10 cellular contexts compared by ENCODE assay signal in the genomic region with DNA sequence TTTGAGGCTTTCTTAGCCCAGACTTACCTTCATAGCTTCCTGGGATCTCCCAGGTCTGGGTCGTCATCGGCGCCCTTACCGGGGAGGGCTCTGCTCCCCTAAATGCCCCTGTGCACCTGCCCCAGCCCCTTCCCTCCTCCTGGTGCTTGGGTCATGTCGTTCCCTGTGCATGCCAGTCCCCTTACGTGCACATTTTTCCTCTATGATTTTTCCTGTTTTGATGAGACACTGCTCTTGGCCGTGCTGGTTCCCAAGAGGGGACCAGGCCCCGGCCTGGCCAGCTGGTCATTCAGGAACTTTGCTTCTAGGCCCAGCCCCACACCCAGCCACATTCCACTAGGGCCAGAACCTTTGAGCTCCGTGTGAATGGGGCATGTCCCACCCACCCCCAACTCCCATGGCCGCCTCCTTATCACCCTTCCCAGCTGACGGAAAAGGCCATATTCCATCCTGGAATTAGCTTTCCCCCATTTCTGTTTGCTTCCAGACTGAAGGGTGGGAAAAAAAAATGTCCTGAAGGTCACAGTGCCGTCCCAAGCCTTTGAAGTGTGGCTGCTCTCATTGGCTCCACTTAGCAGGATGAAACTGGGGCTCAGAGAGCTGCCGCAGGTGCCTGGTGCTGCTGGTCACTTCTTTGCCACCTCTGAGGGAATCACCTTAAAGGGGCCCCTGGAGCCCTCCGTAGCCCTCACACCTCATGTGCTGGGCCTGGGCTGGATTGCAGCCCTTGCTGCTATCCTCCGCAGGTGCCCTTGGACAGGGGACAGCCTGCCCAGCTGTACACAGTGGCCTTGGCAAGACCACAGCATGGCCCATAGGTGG. TPM values are rescaled to one million over a fixed set of nuclear protein-coding genes. Genes with fewer than 3 reads are reported as not detected.
DNase-seq lines count a peak whose midpoint lies in the region; TF ChIP-seq lines count a peak whose summit lies in the region.
"Had no signal": no experiment of that assay in that cellular context is flagged by ENCODE, and none has a peak within 500 bp of the region (broad histone marks: within the 10 kb centered on the region; RNA-seq: fewer than 3 reads in every experiment).

No MANE protein-coding gene starts in this region.

- DNase-seq in dorsolateral prefrontal cortex (no peak), tibial artery (peak; percentile 86 to 91), middle frontal gyrus (ENCODE audit: extremely low spot score, low spot score) (no peak), DMS79 treated with DMSO at 0.1 percent for 48 hours (lab: John Stamatoyannopoulos, UW) (no peak), cortex of kidney (lab: John Stamatoyannopoulos, UW) (no peak), HEK293T (ENCODE audit: extremely low spot score) (no peak)
- DNase-seq: nucleus accumbens had no signal

- H3K27me3 Mint-ChIP-seq in IgD-negative memory B cell, result no peaks in the 10 kb centered on the region

- intact Hi-C loops in dorsolateral prefrontal cortex (cut with DNase I), result no loop called here
- intact Hi-C loops in tibial artery (cut with DNase I; ENCODE audit: low total_unique reads), result loop anchor here (5.0 kb wide), 1 partner anchor 57 kb away; no protein-coding TSS in a partner anchor

- H3K27me3 ChIP-seq in dorsolateral prefrontal cortex (no peaks in the 10 kb centered on the region), tibial artery (no peaks in the 10 kb centered on the region)

- H3K4me3 Mint-ChIP-seq in IgD-negative memory B cell, result no peak overlapping the region

- H3K36me3 ChIP-seq in mesodermal cell (ENCODE audit: control insufficient read depth, insufficient read depth, low read length), result peaks cover 44% of the 10 kb centered on the region
- H3K36me3 ChIP-seq in tibial artery, result peaks cover 0 to 3% (median 0%) of the 10 kb centered on the region in 3 donors

- H3K9me3 ChIP-seq in mesodermal cell (ENCODE audit: control insufficient read depth, low read length) (no peaks in the 10 kb centered on the region), tibial artery (no peaks in the 10 kb centered on the region)

- H3K9me3 Mint-ChIP-seq in IgD-negative memory B cell, result no peaks in the 10 kb centered on the region
- H3K9me3 Mint-ChIP-seq: activated naive CD4-positive, alpha-beta T cell treated with anti-CD3 and anti-CD28 coated beads, Interleukin-2, amount 50 U/mL, for 72 hours had no signal

- H3K4me1 ChIP-seq in mesodermal cell (ENCODE audit: control insufficient read depth, insufficient read depth, low read length, poor library complexity, severe bottlenecking), result peaks cover 27% of the 10 kb centered on the region
- peaks cover 4 to 89% (median 72%) of the 10 kb centered on the region in 4 donors for H3K4me1 ChIP-seq in tibial artery

- peak overlapping the region in 55 of 59 donors; percentile 27 to 93 (median 86) for H3K27ac ChIP-seq in dorsolateral prefrontal cortex
- peak overlapping the region; percentile 29 for H3K27ac ChIP-seq in mesodermal cell (ENCODE audit: low read depth, low read length, severe bottlenecking)
- peak overlapping the region; percentile 89 to 90 for H3K27ac ChIP-seq in tibial artery

- peaks cover 25 to 26% (median 26%) of the 10 kb centered on the region in 3 donors for H3K4me1 Mint-ChIP-seq in IgD-negative memory B cell

- peak overlapping the region; percentile 16 to 87 (median 82) for H3K27ac Mint-ChIP-seq in IgD-negative memory B cell

- no peak overlapping the region for H3K4me3 ChIP-seq in dorsolateral prefrontal cortex
- H3K4me3 ChIP-seq in mesodermal cell (ENCODE audit: extremely low read depth, insufficient read depth, low read length, poor library complexity, severe bottlenecking), result no peak overlapping the region
- peak overlapping the region in 1 of 2 donors; percentile 17 for H3K4me3 ChIP-seq in tibial artery

- H3K36me3 Mint-ChIP-seq in IgD-negative memory B cell, result peaks cover 2% of the 10 kb centered on the region
- H3K36me3 Mint-ChIP-seq: activated naive CD4-positive, alpha-beta T cell treated with anti-CD3 and anti-CD28 coated beads, Interleukin-2, amount 50 U/mL, for 72 hours had no signal

- POLR2A ChIA-PET in HEK293T (lab: Yijun Ruan, JAX), result no interaction called here

- 86 to 90% methylated on average over 10 to 13 of the region's 15 CpGs for WGBS in mesodermal cell (ENCODE audit: insufficient coverage in 2 of 2), 2 experiments

- no peak for TF ChIP-seq CTCF in dorsolateral prefrontal cortex (IDR thresholded peaks at IDR 0.05 in 54 of 56, conservative IDR thresholded peaks at IDR 0.05 in 2 of 56; ENCODE audit: low read depth in 1 of 56, partially characterized antibody in 56 of 56)
- TF ChIP-seq CTCF in tibial artery (IDR thresholded peaks at IDR 0.05), result no peak

- CTCF ChIA-PET in HEK293T (lab: Yijun Ruan, JAX), result interaction anchor here (0.7 to 1.4 kb wide), 2 partner anchors 73 to 87 kb away, joined by 3 to 6 read pairs; no protein-coding TSS in a partner anchor

TF ChIP-seq in HEK293T, 16 proteins besides CTCF, POLR2A, EP300 and RAD21:
- TF ChIP-seq SUZ12 (IDR thresholded peaks at IDR 0.05) (no peak), ARNT (IDR thresholded peaks at IDR 0.05) (no peak), TARDBP (IDR thresholded peaks at IDR 0.05) (no peak), NFRKB (IDR thresholded peaks at IDR 0.05) (no peak), SP1 (IDR thresholded peaks at IDR 0.05) (no peak), L3MBTL2 (conservative IDR thresholded peaks at IDR 0.05) (no peak), LEF1 (IDR thresholded peaks at IDR 0.05; ENCODE audit: borderline replicate concordance) (no peak), PKNOX1 (IDR thresholded peaks at IDR 0.05) (no peak), ZNF384 (IDR thresholded peaks at IDR 0.05) (no peak), FOXA1 (IDR thresholded peaks at IDR 0.05) (no peak)

RNA-seq across cellular contexts. Expression of gene ERGIC1, which starts 25.1 kb away (rescaled TPM):
- polyA plus RNA-seq in IgD-negative memory B cell, result 55.8 TPM
- 100 to 1,000 TPM in 4 of 120 experiments, 10 to 100 TPM in 116; 48.4 to 109 (median 68.1) TPM for total RNA-seq in dorsolateral prefrontal cortex
- polyA plus RNA-seq in mesodermal cell (2013, experiment 1 of 2), result 116 TPM
- polyA plus RNA-seq in mesodermal cell (2013, experiment 2 of 2), result 100 TPM

Comparison
In these comparisons a context has a peak if more than half of its experiments do, and no peak if none do; other contexts are left out.
1. DNase-seq: peak in tibial artery (2 of 2); none in dorsolateral prefrontal cortex (0 of 10), middle frontal gyrus (single experiment), DMS79 treated with DMSO at 0.1 percent for 48 hours (single experiment), cortex of kidney (single experiment) and HEK293T (single experiment).
2. H3K27ac ChIP-seq: peak in every context shown above with its lines; median percentile 90 in tibial artery; 86 in dorsolateral prefrontal cortex; 29 in mesodermal cell.